ENCODE assay signal across 22 cellular contexts in the genomic region with DNA sequence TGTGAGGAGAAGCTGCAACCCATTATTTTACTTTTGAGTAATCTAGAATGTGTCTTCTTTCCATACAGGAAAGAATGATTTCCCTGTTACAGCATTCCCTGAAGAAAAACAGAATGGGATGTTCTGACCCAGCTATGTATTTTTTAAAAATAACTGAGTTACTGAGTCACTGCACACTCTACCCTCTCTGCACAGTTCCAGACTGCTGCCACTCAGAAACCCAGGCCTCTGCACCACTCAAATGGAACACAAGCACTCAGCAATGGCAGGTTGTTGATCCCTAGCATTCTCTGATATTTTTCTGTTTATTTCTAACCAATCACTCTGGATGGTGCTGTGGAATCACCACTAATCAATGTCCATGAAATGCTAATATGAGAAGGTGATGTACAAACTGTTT.
"Had no signal": no experiment of that assay in that cellular context is flagged by ENCODE, and none has a peak within 500 bp of the region (broad histone marks: within the 10 kb centered on the region; RNA-seq: fewer than 3 reads in every experiment).

No MANE protein-coding gene starts in this region.

- DNase-seq: central memory CD4-positive, alpha-beta T cell; effector memory CD4-positive, alpha-beta T cell; erythroblast; esophagus squamous epithelium; foreskin melanocyte; hypothalamus; immature natural killer cell; islet precursor cell; left cardiac atrium; left lung; lower lobe of right lung; natural killer cell; pancreas; stimulated activated CD4-positive, alpha-beta T cell treated with anti-CD3 and anti-CD28 coated beads, Interleukin-12 subunit alpha, Interleukin-12 subunit beta, amount 100 ng/mL, for 4 hours; stimulated activated CD4-positive, alpha-beta T cell treated with anti-CD3 and anti-CD28 coated beads, Interleukin-1b, Interleukin-23, amount 100 ng/mL, for 48 hours; stimulated activated CD4-positive, alpha-beta T cell treated with anti-CD3 and anti-CD28 coated beads, Interleukin-4, amount 100 ng/mL, for 1 hour; stimulated activated CD8-positive, alpha-beta memory T cell treated with anti-CD3 and anti-CD28 coated beads, Interleukin-4, amount 100 ng/mL, for 48 hours; stimulated activated naive CD4-positive, alpha-beta T cell; stimulated activated naive CD8-positive, alpha-beta T cell treated with anti-CD3 and anti-CD28 coated beads, Interleukin-15, amount 100 ng/mL, for 72 hours; tibial artery had no signal

- H3K36me3 Mint-ChIP-seq: immature natural killer cell, natural killer cell, type B pancreatic cell had no signal

- H3K4me1 ChIP-seq: esophagus squamous epithelium, left lung, lower lobe of right lung, pancreas, tibial artery had no signal

- H3K4me3 Mint-ChIP-seq: immature natural killer cell; natural killer cell; stimulated activated naive CD8-positive, alpha-beta T cell treated with anti-CD3 and anti-CD28 coated beads, Interleukin-15, amount 100 ng/mL, for 72 hours; type B pancreatic cell had no signal

- H3K36me3 ChIP-seq: esophagus squamous epithelium, left lung, lower lobe of right lung, pancreas, tibial artery had no signal

- H3K9me3 ChIP-seq: esophagus squamous epithelium, left lung, lower lobe of right lung, pancreas, tibial artery had no signal

- H3K9me3 Mint-ChIP-seq: stimulated activated naive CD8-positive, alpha-beta T cell treated with anti-CD3 and anti-CD28 coated beads, Interleukin-15, amount 100 ng/mL, for 72 hours; type B pancreatic cell had no signal

- H3K27me3 ChIP-seq: esophagus squamous epithelium, left lung, pancreas, tibial artery had no signal

- H3K4me1 Mint-ChIP-seq: immature natural killer cell; natural killer cell; stimulated activated naive CD8-positive, alpha-beta T cell treated with anti-CD3 and anti-CD28 coated beads, Interleukin-15, amount 100 ng/mL, for 72 hours had no signal

- H3K27me3 Mint-ChIP-seq: stimulated activated naive CD8-positive, alpha-beta T cell treated with anti-CD3 and anti-CD28 coated beads, Interleukin-15, amount 100 ng/mL, for 72 hours; type B pancreatic cell had no signal

- H3K27ac ChIP-seq: esophagus squamous epithelium, left lung, lower lobe of right lung, pancreas, tibial artery had no signal

- H3K27ac Mint-ChIP-seq: immature natural killer cell, natural killer cell, type B pancreatic cell had no signal

- H3K4me3 ChIP-seq: esophagus squamous epithelium, left lung, lower lobe of right lung, pancreas, smooth muscle cell, tibial artery had no signal
